In genomic region chr17:62703269-62703775, GRCh38 we compare ENCODE assay signal across 8 cellular contexts.
DNase-seq lines count a peak whose midpoint lies in the region; ATAC-seq and TF ChIP-seq lines count a peak whose summit lies in the region.

No MANE protein-coding gene starts in this region.

- H3K4me1 Mint-ChIP-seq in activated naive CD8-positive, alpha-beta T cell treated with anti-CD3 and anti-CD28 coated beads for 36 hours = peaks cover 13% of the 10 kb centered on the region

- H3K27me3 Mint-ChIP-seq in activated naive CD8-positive, alpha-beta T cell treated with anti-CD3 and anti-CD28 coated beads for 36 hours = peaks cover 26% of the 10 kb centered on the region

- no peaks in the 10 kb centered on the region for H3F3A ChIP-seq in DOHH2 (ENCODE audit: control insufficient read depth, insufficient read depth)

- no peaks in the 10 kb centered on the region for H3K9me3 ChIP-seq in DOHH2 (ENCODE audit: control insufficient read depth, insufficient read depth, low read length)
- H3K9me3 ChIP-seq in tibial nerve = peaks cover 0 to under 1% (median 0%) of the 10 kb centered on the region in 4 donors

- H4K20me1 ChIP-seq in DOHH2 (ENCODE audit: control insufficient read depth, insufficient read depth, low read depth, low read length) = no peaks in the 10 kb centered on the region

- H3K27ac ChIP-seq in DOHH2 (ENCODE audit: low read depth, low read length) = no peak overlapping the region
- H3K27ac ChIP-seq in HL-60 (replicated peaks) = no peak overlapping the region
- H3K27ac ChIP-seq in tibial nerve = peak overlapping the region; percentile 66 to 93 (median 86)

- no peak overlapping the region for H3K27ac Mint-ChIP-seq in activated naive CD8-positive, alpha-beta T cell treated with anti-CD3 and anti-CD28 coated beads for 36 hours

- H3K4me1 ChIP-seq in DOHH2 (ENCODE audit: control insufficient read depth, low read length) (0 out of 2 replicates have a peak, but pooled peaks cover 5% of the 10 kb centered on the region), tibial nerve (peaks cover 0 to 45% (median 13%) of the 10 kb centered on the region in 4 donors)

- no peaks in the 10 kb centered on the region for H3K36me3 Mint-ChIP-seq in activated naive CD8-positive, alpha-beta T cell treated with anti-CD3 and anti-CD28 coated beads for 36 hours

- H3K4me2 ChIP-seq in DOHH2 (ENCODE audit: low read length) = peak overlapping the region; percentile 62

- DNase-seq in HL-60 (ENCODE audit: low read depth in 1 of 2, low spot score in 1 of 2) (no peak), kidney glomerular epithelial cell (lab: John Stamatoyannopoulos, UW) (peak; percentile 65), tibial nerve (ENCODE audit: low spot score in 2 of 2) (no peak)
- no peak for DNase-seq in activated naive CD8-positive, alpha-beta T cell treated with anti-CD3 and anti-CD28 coated beads for 36 hours
- no peak for DNase-seq in stimulated activated CD8-positive, alpha-beta memory T cell treated with anti-CD3 and anti-CD28 coated beads, Interleukin-4, amount 100 ng/mL, for 48 hours
- DNase-seq in central memory CD4-positive, alpha-beta T cell = no peak

- no peaks in the 10 kb centered on the region for H3K9me3 Mint-ChIP-seq in activated naive CD8-positive, alpha-beta T cell treated with anti-CD3 and anti-CD28 coated beads for 36 hours

- no peak for TF ChIP-seq POLR2A in tibial nerve (IDR thresholded peaks at IDR 0.05)

- H3K27me3 ChIP-seq in DOHH2 (ENCODE audit: control insufficient read depth, low read length) (peaks cover 17% of the 10 kb centered on the region), HL-60 (ENCODE audit: insufficient read depth, poor library complexity, severe bottlenecking) (peaks cover 10% of the 10 kb centered on the region), tibial nerve (no peaks in the 10 kb centered on the region)

- TF ChIP-seq CTCF in DOHH2 (IDR thresholded peaks at IDR 0.05; ENCODE audit: low read depth, low read length, poor library complexity, severe bottlenecking) (no peak), HL-60 (IDR thresholded peaks at IDR 0.05; ENCODE audit: insufficient read depth, low read length) (no peak), tibial nerve (IDR thresholded peaks at IDR 0.05) (no peak)

- H3K4me3 ChIP-seq in DOHH2 (ENCODE audit: low read length) (peak overlapping the region; percentile 53), HL-60 (replicated peaks; ENCODE audit: insufficient read depth, low read length) (peak overlapping the region; percentile 42), tibial nerve (peak overlapping the region in 2 of 4 donors; percentile 70 to 76)

- 38 to 54% methylated on average over 9 to 13 of the region's 16 CpGs for WGBS in tibial nerve, 2 donors

- H3K9me2 ChIP-seq in DOHH2 (replicated peaks; ENCODE audit: control insufficient read depth, low read length) = no peaks in the 10 kb centered on the region

- no peaks in the 10 kb centered on the region for H3K79me2 ChIP-seq in DOHH2 (ENCODE audit: control insufficient read depth, low read length)

- H3K36me3 ChIP-seq in DOHH2 (ENCODE audit: control insufficient read depth, low read length) (no peaks in the 10 kb centered on the region), tibial nerve (no peaks in the 10 kb centered on the region)

- no peak for ATAC-seq in GM19463 (IDR thresholded peaks at IDR 0.05; ENCODE audit: unreplicated experiment)

- TF ChIP-seq EP300 in tibial nerve (IDR thresholded peaks at IDR 0.05) = no peak

- H3K4me3 Mint-ChIP-seq in activated naive CD8-positive, alpha-beta T cell treated with anti-CD3 and anti-CD28 coated beads for 36 hours = peak overlapping the region; percentile 34

Comparison
In these comparisons a context has a peak if more than half of its experiments do, and no peak if none do; other contexts are left out.
1. H3K27ac ChIP-seq: peak in tibial nerve (4 of 4); none in DOHH2 (single experiment) and HL-60 (single experiment).